36 cellular contexts compared by ENCODE assay signal in genomic region chr17:68851875-68852274, GRCh38.
"Had no signal": no experiment of that assay in that cellular context is flagged by ENCODE, and none has a peak within 500 bp of the region (broad histone marks: within the 10 kb centered on the region; RNA-seq: fewer than 3 reads in every experiment).

No MANE protein-coding gene starts in this region.

- H3K36me3 Mint-ChIP-seq: activated CD8-positive, alpha-beta memory T cell treated with anti-CD3 and anti-CD28 coated beads, Interleukin-2, amount 10 ng/mL, durations not matched to agents 7 days and 5 days; activated naive CD4-positive, alpha-beta T cell treated with anti-CD3 and anti-CD28 coated beads, Interleukin-2, amount 10 ng/mL, durations not matched to agents 7 days and 5 days; activated naive CD4-positive, alpha-beta T cell treated with anti-CD3 and anti-CD28 coated beads, Interleukin-2, amount 50 U/mL, for 24 hours; activated naive CD8-positive, alpha-beta T cell; activated naive CD8-positive, alpha-beta T cell treated with anti-CD3 and anti-CD28 coated beads, Interleukin-2, amount 10 ng/mL, durations not matched to agents 7 days and 5 days; brain; WTC11 had no signal

- H3K27ac Mint-ChIP-seq: activated CD4-positive, alpha-beta memory T cell treated with anti-CD3 and anti-CD28 coated beads, Interleukin-2, amount 10 ng/mL, durations not matched to agents 7 days and 5 days; activated CD4-positive, alpha-beta T cell treated with anti-CD3 and anti-CD28 coated beads for 36 hours; activated CD4-positive, alpha-beta T cell treated with anti-CD3 and anti-CD28 coated beads, Interleukin-2, amount 10 ng/mL, durations not matched to agents 7 days and 5 days; activated CD8-positive, alpha-beta memory T cell treated with anti-CD3 and anti-CD28 coated beads, Interleukin-2, amount 10 ng/mL, durations not matched to agents 7 days and 5 days; activated CD8-positive, alpha-beta T cell treated with anti-CD3 and anti-CD28 coated beads, Interleukin-2, amount 10 ng/mL, durations not matched to agents 7 days and 5 days; activated naive CD4-positive, alpha-beta T cell treated with anti-CD3 and anti-CD28 coated beads, Interleukin-2, amount 10 ng/mL, durations not matched to agents 7 days and 5 days; activated naive CD4-positive, alpha-beta T cell treated with anti-CD3 and anti-CD28 coated beads, Interleukin-2, amount 50 U/mL, for 24 hours; activated naive CD8-positive, alpha-beta T cell; activated naive CD8-positive, alpha-beta T cell treated with anti-CD3 and anti-CD28 coated beads, Interleukin-2, amount 10 ng/mL, durations not matched to agents 7 days and 5 days; activated naive CD8-positive, alpha-beta T cell treated with anti-CD3 and anti-CD28 coated beads, Interleukin-2, amount 50 U/mL, for 24 hours; activated T-cell treated with anti-CD3 and anti-CD28 coated beads, Interleukin-2, amount 50 U/mL, for 24 hours; activated T-helper 2 cell treated with anti-CD3 and anti-CD28 coated beads, Interferon-gamma antibody, Interleukin-2, Interleukin-4, amounts not matched to agents 10 μg/mL and 5 μg/mL and 100 μg/mL, durations not matched to agents 14 hours and 24 hours and 36 hours; T-helper 1 cell treated with Interleukin-12 subunit alpha and Interleukin-12 subunit beta and Interleukin-4 antibody, amounts not matched to agents 30 μg/mL and 1 μg/mL, for 36 hours; T-helper 2 cell treated with Interferon-gamma antibody and Interleukin-4, amounts not matched to agents 5 μg/mL and 100 μg/mL, for 36 hours; WTC11 had no signal

- H3K4me1 ChIP-seq: ascending aorta had no signal

- H3K4me1 Mint-ChIP-seq: activated CD4-positive, alpha-beta memory T cell treated with anti-CD3 and anti-CD28 coated beads, Interleukin-2, amount 10 ng/mL, durations not matched to agents 7 days and 5 days; activated CD4-positive, alpha-beta T cell treated with anti-CD3 and anti-CD28 coated beads for 36 hours; activated CD4-positive, alpha-beta T cell treated with anti-CD3 and anti-CD28 coated beads, Interleukin-2, amount 10 ng/mL, durations not matched to agents 7 days and 5 days; activated CD8-positive, alpha-beta memory T cell treated with anti-CD3 and anti-CD28 coated beads, Interleukin-2, amount 10 ng/mL, durations not matched to agents 7 days and 5 days; activated naive CD4-positive, alpha-beta T cell treated with anti-CD3 and anti-CD28 coated beads, Interleukin-2, amount 10 ng/mL, durations not matched to agents 7 days and 5 days; activated naive CD4-positive, alpha-beta T cell treated with anti-CD3 and anti-CD28 coated beads, Interleukin-2, amount 50 U/mL, for 24 hours; activated naive CD8-positive, alpha-beta T cell treated with anti-CD3 and anti-CD28 coated beads, Interleukin-2, amount 10 ng/mL, durations not matched to agents 7 days and 5 days; activated naive CD8-positive, alpha-beta T cell treated with anti-CD3 and anti-CD28 coated beads, Interleukin-2, amount 50 U/mL, for 24 hours had no signal

- H3K4me3 ChIP-seq: ascending aorta, cardiac muscle cell had no signal

- H3K27me3 Mint-ChIP-seq: activated CD4-positive, alpha-beta memory T cell treated with anti-CD3 and anti-CD28 coated beads, Interleukin-2, amount 10 ng/mL, durations not matched to agents 7 days and 5 days; activated CD4-positive, alpha-beta T cell treated with anti-CD3 and anti-CD28 coated beads, Interleukin-2, amount 10 ng/mL, durations not matched to agents 7 days and 5 days; activated CD8-positive, alpha-beta memory T cell treated with anti-CD3 and anti-CD28 coated beads, Interleukin-2, amount 10 ng/mL, durations not matched to agents 7 days and 5 days; activated naive CD4-positive, alpha-beta T cell treated with anti-CD3 and anti-CD28 coated beads, Interleukin-2, amount 10 ng/mL, durations not matched to agents 7 days and 5 days had no signal

- H3K9me3 Mint-ChIP-seq: activated CD4-positive, alpha-beta memory T cell treated with anti-CD3 and anti-CD28 coated beads, Interleukin-2, amount 10 ng/mL, durations not matched to agents 7 days and 5 days; activated CD4-positive, alpha-beta T cell treated with anti-CD3 and anti-CD28 coated beads, Interleukin-2, amount 10 ng/mL, durations not matched to agents 7 days and 5 days; activated naive CD4-positive, alpha-beta T cell treated with anti-CD3 and anti-CD28 coated beads, Interleukin-2, amount 10 ng/mL, durations not matched to agents 7 days and 5 days; activated naive CD4-positive, alpha-beta T cell treated with anti-CD3 and anti-CD28 coated beads, Interleukin-2, amount 50 U/mL, for 24 hours; activated naive CD8-positive, alpha-beta T cell treated with anti-CD3 and anti-CD28 coated beads, Interleukin-2, amount 10 ng/mL, durations not matched to agents 7 days and 5 days; activated naive CD8-positive, alpha-beta T cell treated with anti-CD3 and anti-CD28 coated beads, Interleukin-2, amount 50 U/mL, for 24 hours; activated T-cell treated with anti-CD3 and anti-CD28 coated beads, Interleukin-2, amount 50 U/mL, for 24 hours; activated T-helper 2 cell treated with anti-CD3 and anti-CD28 coated beads, Interferon-gamma antibody, Interleukin-2, Interleukin-4, amounts not matched to agents 10 μg/mL and 5 μg/mL and 100 μg/mL, durations not matched to agents 14 hours and 24 hours and 36 hours; T-helper 1 cell treated with Interleukin-12 subunit alpha and Interleukin-12 subunit beta and Interleukin-4 antibody, amounts not matched to agents 30 μg/mL and 1 μg/mL, for 36 hours; T-helper 2 cell treated with Interferon-gamma antibody and Interleukin-4, amounts not matched to agents 5 μg/mL and 100 μg/mL, for 36 hours had no signal

- H3K36me3 ChIP-seq: ascending aorta, cardiac muscle cell, WERI-Rb-1 had no signal

- H3K27ac ChIP-seq: ascending aorta, cardiac muscle cell, WERI-Rb-1 had no signal

- DNase-seq: activated CD4-positive, alpha-beta memory T cell treated with anti-CD3 and anti-CD28 coated beads, Interleukin-2, amount 10 ng/mL, durations not matched to agents 7 days and 5 days; activated CD4-positive, alpha-beta T cell treated with anti-CD3 and anti-CD28 coated beads for 1 hour; activated CD4-positive, alpha-beta T cell treated with anti-CD3 and anti-CD28 coated beads for 36 hours; activated CD4-positive, alpha-beta T cell treated with anti-CD3 and anti-CD28 coated beads for 48 hours; activated CD4-positive, alpha-beta T cell treated with anti-CD3 and anti-CD28 coated beads, Interleukin-2, amount 10 ng/mL, durations not matched to agents 7 days and 5 days; activated CD4-positive, alpha-beta T cell treated with anti-CD3 and anti-CD28 coated beads, Interleukin-2, amount 50 U/mL, for 48 hours; activated CD4-positive, CD25-positive, alpha-beta regulatory T cell; activated CD8-positive, alpha-beta memory T cell treated with anti-CD3 and anti-CD28 coated beads for 24 hours; activated CD8-positive, alpha-beta memory T cell treated with anti-CD3 and anti-CD28 coated beads, Interleukin-2, amount 10 ng/mL, durations not matched to agents 7 days and 5 days; activated CD8-positive, alpha-beta memory T cell treated with anti-CD3 and anti-CD28 coated beads, Interleukin-2, amount 50 U/mL, for 48 hours; activated CD8-positive, alpha-beta T cell treated with anti-CD3 and anti-CD28 coated beads, Interleukin-2, amount 10 ng/mL, durations not matched to agents 7 days and 5 days; activated effector memory CD4-positive, alpha-beta T cell treated with Interleukin-2 at 50 U/mL for 16 hours; activated gamma-delta T cell; activated naive CD4-positive, alpha-beta T cell treated with anti-CD3 and anti-CD28 coated beads, Interleukin-2, amount 10 ng/mL, durations not matched to agents 7 days and 5 days; activated naive CD4-positive, alpha-beta T cell treated with Interleukin-2 at 50 U/mL for 16 hours; activated naive CD8-positive, alpha-beta T cell treated with anti-CD3 and anti-CD28 coated beads, Interleukin-2, amount 10 ng/mL, durations not matched to agents 7 days and 5 days; activated naive CD8-positive, alpha-beta T cell treated with anti-CD3 and anti-CD28 coated beads, Interleukin-2, amount 50 U/mL, for 24 hours; activated T-cell treated with anti-CD3 and anti-CD28 coated beads, Interleukin-2, amount 50 U/mL, for 24 hours; activated T-cell treated with anti-CD3 and anti-CD28 coated beads, Interleukin-2, amount 50 U/mL, for 48 hours; amygdala; anterior cingulate cortex; central memory CD4-positive, alpha-beta T cell; SW 1271; T-helper 1 cell; T-helper 2 cell; T-helper 9 cell; WERI-Rb-1 had no signal

- H3K4me3 Mint-ChIP-seq: activated CD4-positive, alpha-beta memory T cell treated with anti-CD3 and anti-CD28 coated beads, Interleukin-2, amount 10 ng/mL, durations not matched to agents 7 days and 5 days; activated CD4-positive, alpha-beta T cell treated with anti-CD3 and anti-CD28 coated beads for 36 hours; activated CD4-positive, alpha-beta T cell treated with anti-CD3 and anti-CD28 coated beads, Interleukin-2, amount 10 ng/mL, durations not matched to agents 7 days and 5 days; activated CD8-positive, alpha-beta memory T cell treated with anti-CD3 and anti-CD28 coated beads, Interleukin-2, amount 10 ng/mL, durations not matched to agents 7 days and 5 days; activated CD8-positive, alpha-beta T cell treated with anti-CD3 and anti-CD28 coated beads, Interleukin-2, amount 10 ng/mL, durations not matched to agents 7 days and 5 days; activated naive CD4-positive, alpha-beta T cell treated with anti-CD3 and anti-CD28 coated beads, Interleukin-2, amount 10 ng/mL, durations not matched to agents 7 days and 5 days; activated naive CD4-positive, alpha-beta T cell treated with anti-CD3 and anti-CD28 coated beads, Interleukin-2, amount 50 U/mL, for 24 hours; activated naive CD8-positive, alpha-beta T cell; activated naive CD8-positive, alpha-beta T cell treated with anti-CD3 and anti-CD28 coated beads, Interleukin-2, amount 10 ng/mL, durations not matched to agents 7 days and 5 days; activated naive CD8-positive, alpha-beta T cell treated with anti-CD3 and anti-CD28 coated beads, Interleukin-2, amount 50 U/mL, for 24 hours; activated T-cell treated with anti-CD3 and anti-CD28 coated beads, Interleukin-2, amount 50 U/mL, for 24 hours; brain; T-helper 1 cell treated with Interleukin-12 subunit alpha and Interleukin-12 subunit beta and Interleukin-4 antibody, amounts not matched to agents 30 μg/mL and 1 μg/mL, for 36 hours; T-helper 2 cell treated with Interferon-gamma antibody and Interleukin-4, amounts not matched to agents 5 μg/mL and 100 μg/mL, for 36 hours; WTC11 had no signal

- H3K27me3 ChIP-seq: ascending aorta, cardiac muscle cell had no signal

- H3K9me3 ChIP-seq: ascending aorta had no signal
